In the genomic region with DNA sequence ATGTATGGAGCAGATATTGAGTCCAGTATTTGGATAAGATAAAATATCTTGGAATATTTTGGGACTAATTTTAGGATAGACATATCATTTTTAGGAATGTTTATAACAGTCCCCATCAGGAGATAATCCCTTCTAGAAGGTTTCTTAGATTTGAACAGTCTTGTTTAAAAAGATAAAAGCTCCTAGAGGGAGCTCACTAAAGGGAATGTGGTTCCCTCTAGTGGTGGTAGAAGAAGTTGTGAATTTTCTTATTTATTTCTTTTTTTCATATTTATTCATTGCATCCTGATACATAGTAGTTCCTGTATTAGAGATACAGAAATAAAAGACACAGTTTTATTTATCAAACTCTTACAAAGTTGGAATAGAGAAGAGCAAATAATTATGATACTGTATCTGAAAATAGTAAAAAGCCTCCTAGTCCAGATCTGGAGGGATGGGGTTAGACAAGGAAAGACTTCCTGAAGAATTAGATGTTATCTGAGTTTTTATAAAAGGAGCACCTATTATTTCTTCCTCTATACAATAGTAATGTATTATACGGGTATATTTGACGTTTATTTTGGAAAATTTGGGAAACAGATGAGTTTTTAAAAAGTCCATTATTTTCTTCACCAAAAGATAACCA, we compare ENCODE assay signal across 8 cellular contexts. TPM values are rescaled to one million over a fixed set of nuclear protein-coding genes. Genes with fewer than 3 reads are reported as not detected.
DNase-seq lines count a peak whose midpoint lies in the region; ATAC-seq and TF ChIP-seq lines count a peak whose summit lies in the region.

No MANE protein-coding gene starts in this region.

- H3K4me1 ChIP-seq in cardiac muscle cell (ENCODE audit: low read depth) (no peaks in the 10 kb centered on the region), adipocyte (ENCODE audit: control insufficient read depth, insufficient read depth, low read length) (peaks cover 5% of the 10 kb centered on the region), thyroid gland (no peaks in the 10 kb centered on the region)

- H3K9me3 ChIP-seq in cardiac muscle cell (ENCODE audit: low read depth) (no peaks in the 10 kb centered on the region), adipocyte (ENCODE audit: control insufficient read depth, low read length) (no peaks in the 10 kb centered on the region), thyroid gland (no peaks in the 10 kb centered on the region)

- 1% methylated on average over 2 of the region's 2 CpGs for WGBS in thyroid gland, 2 donors

- ATAC-seq in Right ventricle myocardium inferior = no peak
- no peak for ATAC-seq in GM19455 (IDR thresholded peaks at IDR 0.05; ENCODE audit: unreplicated experiment)
- no peak for ATAC-seq in HG03097 (IDR thresholded peaks at IDR 0.05; ENCODE audit: low FRiP score, unreplicated experiment)

- H3K27ac ChIP-seq in cardiac muscle cell = no peak overlapping the region
- H3K27ac ChIP-seq in thyroid gland = no peak overlapping the region

- no peak overlapping the region for H3K9ac ChIP-seq in adipocyte (ENCODE audit: low read length)

- no peak overlapping the region for H3K4me3 ChIP-seq in cardiac muscle cell
- no peak overlapping the region for H3K4me3 ChIP-seq in adipocyte (ENCODE audit: low read length)
- no peak overlapping the region for H3K4me3 ChIP-seq in thyroid gland (replicated peaks in 1 of 3)

- H3K36me3 ChIP-seq in cardiac muscle cell (no peaks in the 10 kb centered on the region), adipocyte (ENCODE audit: control insufficient read depth, insufficient read depth, low read length, severe bottlenecking) (no peaks in the 10 kb centered on the region), thyroid gland (no peaks in the 10 kb centered on the region)

- DNase-seq in cardiac muscle cell (ENCODE audit: low read depth in 1 of 2, low spot score in 1 of 2) = peak; percentile 47 to 77
- no peak for DNase-seq in Right ventricle myocardium inferior (ENCODE audit: missing footprints)
- DNase-seq in NCI-H2029 treated with DMSO at 0.1 percent for 48 hours (lab: John Stamatoyannopoulos, UW) = peak; percentile 30
- peak; percentile 82 for DNase-seq in adipocyte (ENCODE audit: low read depth)
- DNase-seq in inferior parietal cortex (ENCODE audit: extremely low spot score) = peak; percentile 68
- DNase-seq in thyroid gland = no peak

- H3K27me3 ChIP-seq in cardiac muscle cell (peaks cover 6% of the 10 kb centered on the region), adipocyte (replicated peaks; ENCODE audit: control insufficient read depth, insufficient read depth, low read length) (peaks cover 3% of the 10 kb centered on the region), thyroid gland (no peaks in the 10 kb centered on the region)

- no peak for TF ChIP-seq POLR2A in thyroid gland (IDR thresholded peaks at IDR 0.05)

- TF ChIP-seq CTCF in cardiac muscle cell (IDR thresholded peaks at IDR 0.05; ENCODE audit: low read depth, low read length) = peak; percentile 58
- TF ChIP-seq CTCF in thyroid gland (IDR thresholded peaks at IDR 0.05) = peak in 5 of 6 experiments; percentile 50 to 72 (median 57)

- intact Hi-C loops in Right ventricle myocardium inferior (cut with DNase I) (loop anchor here (10.0 kb wide), 1 partner anchor 684 kb away; the partner anchor contains the start of gene KLHDC10), thyroid gland (cut with DNase I) (no loop called here)

RNA-seq across cellular contexts. Expression of gene KLF14, which starts 24.5 kb away (rescaled TPM):
- total RNA-seq in cardiac muscle cell (not detected in 2 replicates), Right ventricle myocardium inferior (0.08 TPM), thyroid gland (not detected)
- polyA plus RNA-seq in cardiac muscle cell = not detected in 2 replicates

Comparison
In these comparisons a context has a peak if more than half of its experiments do, and no peak if none do; other contexts are left out.
1. DNase-seq: peak in cardiac muscle cell (2 of 2), NCI-H2029 treated with DMSO at 0.1 percent for 48 hours (single experiment), adipocyte (single experiment) and inferior parietal cortex (single experiment); none in Right ventricle myocardium inferior (single experiment) and thyroid gland (0 of 2).